Comparison of ENCODE assay signal across 9 cellular contexts in genomic region chr9:111728617-111729366, GRCh38.
DNase-seq lines count a peak whose midpoint lies in the region; ATAC-seq and TF ChIP-seq lines count a peak whose summit lies in the region.
"Had no signal": no experiment of that assay in that cellular context is flagged by ENCODE, and none has a peak within 500 bp of the region (broad histone marks: within the 10 kb centered on the region; RNA-seq: fewer than 3 reads in every experiment).

No MANE protein-coding gene starts in this region.

- 0 out of 2 replicates have a peak, but pooled peaks cover 3% of the 10 kb centered on the region for H3K9me2 ChIP-seq in OCI-LY7 (ENCODE audit: insufficient read depth, low read length)

- no peak for ATAC-seq in HG03571 (IDR thresholded peaks at IDR 0.05; ENCODE audit: unreplicated experiment)

- no peak overlapping the region for H3K4me3 ChIP-seq in kidney epithelial cell (ENCODE audit: low read depth, low read length)
- no peak overlapping the region for H3K4me3 ChIP-seq in OCI-LY7 (ENCODE audit: low read depth, low read length, poor library complexity, severe bottlenecking)

- no peak for TF ChIP-seq CTCF in kidney epithelial cell (IDR thresholded peaks at IDR 0.05; ENCODE audit: insufficient read depth, low read length, poor library complexity, severe bottlenecking)
- no peak for TF ChIP-seq CTCF in OCI-LY7 (conservative IDR thresholded peaks at IDR 0.05; ENCODE audit: low read length)

- no peaks in the 10 kb centered on the region for H3K4me1 ChIP-seq in OCI-LY7 (ENCODE audit: insufficient read depth, low read length, poor library complexity, severe bottlenecking)

- POLR2A ChIA-PET in OCI-LY7 (lab: Charles Lee): no interaction called here

- no peaks in the 10 kb centered on the region for H3K9me3 ChIP-seq in OCI-LY7 (ENCODE audit: low read length)

- H2AFZ ChIP-seq in OCI-LY7 (ENCODE audit: low read length): no peak overlapping the region

- intact Hi-C loops in OCI-LY7 (cut with micrococcal nuclease; ENCODE audit: unreplicated experiment): no loop called here

- H3K79me2 ChIP-seq in OCI-LY7 (ENCODE audit: insufficient read depth, low read depth, low read length): no peaks in the 10 kb centered on the region

- no peaks in the 10 kb centered on the region for H3K27me3 ChIP-seq in kidney epithelial cell (ENCODE audit: control insufficient read depth, insufficient read depth, low read length)

- no TSS peak for BruUV-seq in OCI-LY7 (replicated peaks; lab: Mats Ljungman, UMichigan)

- CTCF ChIA-PET in OCI-LY7 (lab: Charles Lee; ENCODE audit: unreplicated experiment): no interaction called here

- H3K36me3 ChIP-seq in kidney epithelial cell (ENCODE audit: control insufficient read depth, insufficient read depth, low read length) (no peaks in the 10 kb centered on the region), OCI-LY7 (ENCODE audit: insufficient read depth, low read length) (no peaks in the 10 kb centered on the region)

- H4K20me1 ChIP-seq in OCI-LY7 (ENCODE audit: insufficient read depth, low read length): no peaks in the 10 kb centered on the region

- H3K4me2 ChIP-seq in OCI-LY7 (ENCODE audit: low read length): no peak overlapping the region

- DNase-seq in AG08396 (ENCODE audit: low spot score): peak; percentile 10
- DNase-seq in HT1080 (ENCODE audit: low read depth): peak; percentile 92
- peak; percentile 59 for DNase-seq in amniotic stem cell (lab: John Stamatoyannopoulos, UW)
- peak; percentile 64 for DNase-seq in kidney epithelial cell (ENCODE audit: low read depth)
- no peak for DNase-seq in GM19238 (ENCODE audit: insufficient read length, low spot score)
- DNase-seq in OCI-LY7 (ENCODE audit: low spot score): no peak
- no peak for DNase-seq in GM19240 (ENCODE audit: insufficient read length, low spot score)
- DNase-seq: foreskin melanocyte had no signal

- H3K27ac ChIP-seq in OCI-LY7 (ENCODE audit: low read depth, low read length, poor library complexity, severe bottlenecking): no peak overlapping the region

Comparison
In these comparisons a context has a peak if more than half of its experiments do, and no peak if none do; other contexts are left out.
1. DNase-seq: peak in AG08396 (single experiment), HT1080 (single experiment), amniotic stem cell (single experiment) and kidney epithelial cell (single experiment); none in GM19238 (single experiment), OCI-LY7 (single experiment) and GM19240 (single experiment).